7 cellular contexts compared by ENCODE assay signal in genomic region chr10:33401300-33401699, GRCh38.
"Had no signal": no experiment of that assay in that cellular context is flagged by ENCODE, and none has a peak within 500 bp of the region (broad histone marks: within the 10 kb centered on the region; RNA-seq: fewer than 3 reads in every experiment).

No MANE protein-coding gene starts in this region.

- H3K27ac ChIP-seq: GM23248, HL-60 had no signal

- FAIRE-seq: H54 had no signal

- DNase-seq: GM23248, GOT3, H9, HCEC 1CT, KG1 had no signal

- H3K4me3 ChIP-seq: GM23248 had no signal

- H3K9ac ChIP-seq: GM23248 had no signal

- H2AFZ ChIP-seq: GM23248 had no signal
